ENCODE assay signal across 9 cellular contexts in the genomic region with DNA sequence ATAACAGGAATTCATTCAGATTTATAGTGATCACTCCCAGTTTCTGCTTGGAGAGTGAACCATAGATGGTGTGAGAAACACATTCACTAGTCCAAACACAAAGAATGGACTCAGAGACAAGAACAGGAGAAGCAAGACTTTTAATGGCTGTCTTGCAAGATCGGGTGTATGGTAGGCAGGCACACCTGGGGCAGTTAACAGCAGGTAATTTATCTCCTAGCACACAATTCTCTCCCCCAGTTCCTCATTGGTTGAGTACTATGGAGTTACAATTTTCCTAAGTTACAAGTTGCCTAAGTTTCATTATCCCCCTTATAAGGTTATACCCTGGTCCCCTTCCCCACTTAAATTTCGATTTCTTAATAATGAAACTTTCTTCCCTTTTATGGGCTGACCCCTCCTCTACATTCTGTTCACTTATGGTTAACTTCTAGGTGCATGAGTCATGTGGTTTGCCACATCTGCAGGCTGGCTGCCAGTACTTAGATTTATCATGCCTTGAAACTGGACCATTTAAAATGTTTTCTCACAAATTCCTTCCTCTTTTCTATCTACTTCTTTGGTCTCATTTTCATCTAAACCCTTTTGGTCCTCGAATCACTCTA.
DNase-seq lines count a peak whose midpoint lies in the region; ATAC-seq and TF ChIP-seq lines count a peak whose summit lies in the region.
"Had no signal": no experiment of that assay in that cellular context is flagged by ENCODE, and none has a peak within 500 bp of the region (broad histone marks: within the 10 kb centered on the region; RNA-seq: fewer than 3 reads in every experiment).

No MANE protein-coding gene starts in this region.

- no peaks in the 10 kb centered on the region; a peak in 1 of 4 replicates for H3K4me1 ChIP-seq in SK-N-SH (ENCODE audit: control insufficient read depth in 1 of 2, insufficient read depth in 2 of 2, low read depth in 1 of 2, low read length in 1 of 2)

- no peaks in the 10 kb centered on the region for H3K9me2 ChIP-seq in SK-N-SH

- H3K9ac ChIP-seq in SK-N-SH = no peak overlapping the region

- H3K4me3 Mint-ChIP-seq in stimulated activated memory B cell treated with anti-CD40 and anti-IgM and Interleukin-4, amounts not matched to agents 10 μg/mL and 1 μg/mL and 100 μg/mL, for 72 hours = no peak overlapping the region
- H3K4me3 Mint-ChIP-seq: activated naive CD4-positive, alpha-beta T cell treated with anti-CD3 and anti-CD28 coated beads, Interleukin-2, amount 50 U/mL, for 24 hours had no signal

- TF ChIP-seq CTCF in SK-N-SH (IDR thresholded peaks at IDR 0.05) = no peak

- H3K27me3 ChIP-seq in SK-N-SH (ENCODE audit: insufficient read depth) = peaks cover 11% of the 10 kb centered on the region

- H3K36me3 Mint-ChIP-seq in stimulated activated memory B cell treated with anti-CD40 and anti-IgM and Interleukin-4, amounts not matched to agents 10 μg/mL and 1 μg/mL and 100 μg/mL, for 72 hours = no peaks in the 10 kb centered on the region
- H3K36me3 Mint-ChIP-seq: activated naive CD4-positive, alpha-beta T cell treated with anti-CD3 and anti-CD28 coated beads, Interleukin-2, amount 50 U/mL, for 24 hours had no signal

- peak overlapping the region; percentile 23; the same call in 1 of the 2 replicates for H3K4me2 ChIP-seq in SK-N-SH

- DNase-seq in SK-N-SH (no peak), medulla oblongata (ENCODE audit: extremely low spot score) (peak; percentile 2), HK-2 (ENCODE audit: unreplicated experiment) (no peak), NCI-H510A (lab: John Stamatoyannopoulos, UW) (no peak)
- DNase-seq: NCI-H1436 had no signal

- peak overlapping the region in 1 of 2 experiments; percentile 28; a peak in 1 of 4 replicates for H3K27ac ChIP-seq in SK-N-SH (ENCODE audit: low read depth in 2 of 2, low read length in 1 of 2)

- peaks cover 15% of the 10 kb centered on the region for H3K9me3 Mint-ChIP-seq in stimulated activated memory B cell treated with anti-CD40 and anti-IgM and Interleukin-4, amounts not matched to agents 10 μg/mL and 1 μg/mL and 100 μg/mL, for 72 hours

- no peaks in the 10 kb centered on the region for H3K79me2 ChIP-seq in SK-N-SH (ENCODE audit: insufficient read depth)

- H2AFZ ChIP-seq in SK-N-SH (ENCODE audit: low read depth) = no peak overlapping the region

- POLR2A ChIA-PET in SK-N-SH (lab: Yijun Ruan, JAX) = no interaction called here

- H3K27me3 Mint-ChIP-seq in stimulated activated memory B cell treated with anti-CD40 and anti-IgM and Interleukin-4, amounts not matched to agents 10 μg/mL and 1 μg/mL and 100 μg/mL, for 72 hours = no peaks in the 10 kb centered on the region

- H4K20me1 ChIP-seq in SK-N-SH (ENCODE audit: insufficient read depth) = no peaks in the 10 kb centered on the region

- CTCF ChIA-PET in SK-N-SH (lab: Yijun Ruan, JAX) = no interaction called here

- H3K4me3 ChIP-seq in SK-N-SH (ENCODE audit: low read depth in 2 of 2, low read length in 1 of 2) = no peak overlapping the region

- WGBS in SK-N-SH (ENCODE audit: low lambda C conversion rate) = 1% methylated on average over 3 of the region's 3 CpGs

- no peaks in the 10 kb centered on the region for H3K9me3 ChIP-seq in SK-N-SH

- peak; percentile 54 for ATAC-seq in GM19395 (IDR thresholded peaks at IDR 0.05; ENCODE audit: unreplicated experiment)
- ATAC-seq in HG03354 (IDR thresholded peaks at IDR 0.05; ENCODE audit: poor library complexity, severe bottlenecking, unreplicated experiment) = peak; percentile 61
- no peak for ATAC-seq in stimulated activated memory B cell treated with anti-CD40 and anti-IgM and Interleukin-4, amounts not matched to agents 10 μg/mL and 1 μg/mL and 100 μg/mL, for 72 hours

- TF ChIP-seq RAD21 in SK-N-SH (IDR thresholded peaks at IDR 0.05; ENCODE audit: low read length) = no peak

- TF ChIP-seq EP300 in SK-N-SH (IDR thresholded peaks at IDR 0.05; ENCODE audit: borderline replicate concordance in 1 of 2, low read depth in 1 of 2, low read length in 1 of 2) = peak in 1 of 2 experiments; percentile 32; a peak in 1 of 4 replicates

- H3K4me1 Mint-ChIP-seq in stimulated activated memory B cell treated with anti-CD40 and anti-IgM and Interleukin-4, amounts not matched to agents 10 μg/mL and 1 μg/mL and 100 μg/mL, for 72 hours = no peaks in the 10 kb centered on the region
- H3K4me1 Mint-ChIP-seq: activated naive CD4-positive, alpha-beta T cell treated with anti-CD3 and anti-CD28 coated beads, Interleukin-2, amount 50 U/mL, for 24 hours had no signal

- H3K36me3 ChIP-seq in SK-N-SH (replicated peaks in 1 of 2; ENCODE audit: control insufficient read depth in 1 of 2, insufficient read depth in 2 of 2, low read length in 1 of 2) = no peaks in the 10 kb centered on the region

- no peak overlapping the region for H3K27ac Mint-ChIP-seq in stimulated activated memory B cell treated with anti-CD40 and anti-IgM and Interleukin-4, amounts not matched to agents 10 μg/mL and 1 μg/mL and 100 μg/mL, for 72 hours
- H3K27ac Mint-ChIP-seq: activated naive CD4-positive, alpha-beta T cell treated with anti-CD3 and anti-CD28 coated beads, Interleukin-2, amount 50 U/mL, for 24 hours had no signal

- H3F3A ChIP-seq in SK-N-SH (replicated peaks; ENCODE audit: insufficient read depth) = no peaks in the 10 kb centered on the region

TF ChIP-seq in SK-N-SH, 30 proteins besides CTCF, POLR2A, EP300 and RAD21 (continues in another document):
- TF ChIP-seq TAF1 (IDR thresholded peaks at IDR 0.05; ENCODE audit: borderline replicate concordance, low read depth, low read length) (no peak), ELF1 (IDR thresholded peaks at IDR 0.05) (no peak), RFX5 (IDR thresholded peaks at IDR 0.05; ENCODE audit: low read length) (no peak), POLR2AphosphoS5 (IDR thresholded peaks at IDR 0.05; ENCODE audit: low read depth, low read length) (no peak), SIN3A (IDR thresholded peaks at IDR 0.05; ENCODE audit: borderline replicate concordance, low read depth, low read length) (no peak), CHD2 (IDR thresholded peaks at IDR 0.05; ENCODE audit: low read length, partially characterized antibody) (no peak), NFIC (IDR thresholded peaks at IDR 0.05; ENCODE audit: borderline replicate concordance) (peak; percentile 72), YY1 (IDR thresholded peaks at IDR 0.05; ENCODE audit: low read depth) (no peak), FOSL2 (IDR thresholded peaks at IDR 0.05; ENCODE audit: borderline replicate concordance, low read depth) (peak; percentile 63; the same call in 1 of the 2 replicates), FOXM1 (IDR thresholded peaks at IDR 0.05; ENCODE audit: low read depth) (no peak), GABPA (IDR thresholded peaks at IDR 0.05; ENCODE audit: low read depth) (no peak), RXRA (IDR thresholded peaks at IDR 0.05; ENCODE audit: borderline replicate concordance, low read depth) (no peak), GATA2 (CRISPR knock-in tag; IDR thresholded peaks at IDR 0.05) (no peak)
- TF ChIP-seq, protein P1, sequence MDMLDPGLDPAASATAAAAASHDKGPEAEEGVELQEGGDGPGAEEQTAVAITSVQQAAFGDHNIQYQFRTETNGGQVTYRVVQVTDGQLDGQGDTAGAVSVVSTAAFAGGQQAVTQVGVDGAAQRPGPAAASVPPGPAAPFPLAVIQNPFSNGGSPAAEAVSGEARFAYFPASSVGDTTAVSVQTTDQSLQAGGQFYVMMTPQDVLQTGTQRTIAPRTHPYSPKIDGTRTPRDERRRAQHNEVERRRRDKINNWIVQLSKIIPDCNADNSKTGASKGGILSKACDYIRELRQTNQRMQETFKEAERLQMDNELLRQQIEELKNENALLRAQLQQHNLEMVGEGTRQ (IDR thresholded peaks at IDR 0.05; ENCODE audit: borderline replicate concordance, low read depth, low read length) = no peak
- TF ChIP-seq, protein P2, sequence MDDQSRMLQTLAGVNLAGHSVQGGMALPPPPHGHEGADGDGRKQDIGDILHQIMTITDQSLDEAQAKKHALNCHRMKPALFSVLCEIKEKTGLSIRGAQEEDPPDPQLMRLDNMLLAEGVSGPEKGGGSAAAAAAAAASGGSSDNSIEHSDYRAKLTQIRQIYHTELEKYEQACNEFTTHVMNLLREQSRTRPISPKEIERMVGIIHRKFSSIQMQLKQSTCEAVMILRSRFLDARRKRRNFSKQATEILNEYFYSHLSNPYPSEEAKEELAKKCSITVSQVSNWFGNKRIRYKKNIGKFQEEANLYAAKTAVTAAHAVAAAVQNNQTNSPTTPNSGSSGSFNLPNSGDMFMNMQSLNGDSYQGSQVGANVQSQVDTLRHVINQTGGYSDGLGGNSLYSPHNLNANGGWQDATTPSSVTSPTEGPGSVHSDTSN (IDR thresholded peaks at IDR 0.05) = peak; percentile 78
- TF ChIP-seq, protein P3, sequence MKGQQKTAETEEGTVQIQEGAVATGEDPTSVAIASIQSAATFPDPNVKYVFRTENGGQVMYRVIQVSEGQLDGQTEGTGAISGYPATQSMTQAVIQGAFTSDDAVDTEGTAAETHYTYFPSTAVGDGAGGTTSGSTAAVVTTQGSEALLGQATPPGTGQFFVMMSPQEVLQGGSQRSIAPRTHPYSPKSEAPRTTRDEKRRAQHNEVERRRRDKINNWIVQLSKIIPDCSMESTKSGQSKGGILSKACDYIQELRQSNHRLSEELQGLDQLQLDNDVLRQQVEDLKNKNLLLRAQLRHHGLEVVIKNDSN (IDR thresholded peaks at IDR 0.05; ENCODE audit: borderline replicate concordance, low read depth) = no peak
- TF ChIP-seq, protein P4, sequence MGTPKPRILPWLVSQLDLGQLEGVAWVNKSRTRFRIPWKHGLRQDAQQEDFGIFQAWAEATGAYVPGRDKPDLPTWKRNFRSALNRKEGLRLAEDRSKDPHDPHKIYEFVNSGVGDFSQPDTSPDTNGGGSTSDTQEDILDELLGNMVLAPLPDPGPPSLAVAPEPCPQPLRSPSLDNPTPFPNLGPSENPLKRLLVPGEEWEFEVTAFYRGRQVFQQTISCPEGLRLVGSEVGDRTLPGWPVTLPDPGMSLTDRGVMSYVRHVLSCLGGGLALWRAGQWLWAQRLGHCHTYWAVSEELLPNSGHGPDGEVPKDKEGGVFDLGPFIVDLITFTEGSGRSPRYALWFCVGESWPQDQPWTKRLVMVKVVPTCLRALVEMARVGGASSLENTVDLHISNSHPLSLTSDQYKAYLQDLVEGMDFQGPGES (IDR thresholded peaks at IDR 0.05; ENCODE audit: low read depth, low read length) = no peak
